Comparison of ENCODE assay signal across 9 cellular contexts in the genomic region with DNA sequence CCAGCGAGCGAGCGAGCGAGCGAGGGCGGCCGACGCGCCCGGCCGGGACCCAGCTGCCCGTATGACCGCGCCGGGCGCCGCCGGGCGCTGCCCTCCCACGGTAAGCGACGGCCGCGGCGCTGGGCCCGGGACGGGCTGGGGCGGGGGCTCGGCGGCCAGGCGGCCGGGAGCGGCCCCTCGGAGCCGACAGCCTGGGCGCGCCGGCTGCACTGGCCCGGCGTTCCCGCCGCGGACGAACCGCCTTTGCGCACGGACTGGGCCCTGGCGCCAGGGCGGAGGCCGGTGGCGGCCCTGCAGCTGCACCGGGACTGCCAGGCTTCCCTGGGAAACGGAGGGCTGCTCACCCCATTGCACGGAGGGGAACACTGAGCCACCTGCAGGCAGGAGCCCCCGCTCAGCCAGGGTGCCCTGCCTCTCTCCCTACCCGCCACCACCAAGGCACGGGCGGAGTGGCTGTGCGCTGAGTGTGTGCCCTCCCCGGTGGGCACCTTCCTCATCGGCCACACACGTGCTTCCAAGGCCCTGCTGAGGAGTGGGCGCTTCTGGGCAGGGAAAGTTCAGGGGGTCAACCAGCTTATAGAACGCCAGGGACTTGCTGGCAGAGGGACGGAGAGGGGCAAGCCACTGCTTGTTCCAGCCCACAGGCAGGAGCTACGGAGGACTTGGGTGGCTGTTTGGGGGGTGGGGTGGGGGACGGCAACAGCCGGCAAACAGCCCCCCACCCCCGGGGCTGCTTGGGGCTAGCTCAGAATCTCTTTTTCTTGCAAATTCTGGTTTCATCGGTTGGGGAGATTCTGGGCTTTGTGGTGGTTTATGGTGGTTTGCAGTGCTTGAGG. TPM values are rescaled to one million over a fixed set of nuclear protein-coding genes. Genes with fewer than 3 reads are reported as not detected.
DNase-seq lines count a peak whose midpoint lies in the region; ATAC-seq, FAIRE-seq and TF ChIP-seq lines count a peak whose summit lies in the region.
"Had no signal": no experiment of that assay in that cellular context is flagged by ENCODE, and none has a peak within 500 bp of the region (broad histone marks: within the 10 kb centered on the region; RNA-seq: fewer than 3 reads in every experiment).

No MANE protein-coding gene starts in this region.

- BruUV-seq in Panc1 (replicated peaks; lab: Mats Ljungman, UMichigan) = no TSS peak

- FAIRE-seq in bronchial epithelial cell (lab: Jason Lieb, UNC) = no peak
- FAIRE-seq: TTC549 had no signal

- POLR2A ChIA-PET in Panc1 (lab: Charles Lee) = interaction anchor here (0.7 to 0.9 kb wide), 2 partner anchors 9 to 20 kb away, joined by 3 read pairs; no protein-coding TSS in a partner anchor

- intact Hi-C loops in Panc1 (cut with micrococcal nuclease; ENCODE audit: unreplicated experiment) = loop anchor here (5.0 kb wide), 2 partner anchors 119 to 134 kb away; no protein-coding TSS in a partner anchor
- intact Hi-C loops in lower lobe of right lung (cut with DNase I) = loop anchor here (10.0 kb wide), 1 partner anchor 64 kb away; no protein-coding TSS in a partner anchor
- intact Hi-C loops in tibial artery (cut with DNase I; ENCODE audit: low total_unique reads) = loop anchor here (10.0 kb wide), 1 partner anchor 116 kb away; no protein-coding TSS in a partner anchor

- peak overlapping the region; percentile 97 for H3K27ac ChIP-seq in Panc1 (ENCODE audit: low read length)
- peak overlapping the region; percentile 76 for H3K27ac ChIP-seq in lower lobe of right lung
- peak overlapping the region; percentile 79 to 83 for H3K27ac ChIP-seq in tibial artery

- ATAC-seq in GM18502 (IDR thresholded peaks at IDR 0.05; ENCODE audit: poor library complexity, unreplicated experiment) (peak; percentile 23), Panc1 (peak; percentile 17; the same call in 1 of the 2 replicates), lower lobe of right lung (peak; percentile 13 to 15)

- H3K27me3 ChIP-seq in Panc1 (ENCODE audit: control insufficient read depth, insufficient read depth, low read length) = no peaks in the 10 kb centered on the region
- peaks cover 2% of the 10 kb centered on the region for H3K27me3 ChIP-seq in bronchial epithelial cell (ENCODE audit: control insufficient read depth, insufficient read depth, low read length)
- no peaks in the 10 kb centered on the region for H3K27me3 ChIP-seq in lower lobe of right lung (ENCODE audit: low read depth)
- no peaks in the 10 kb centered on the region for H3K27me3 ChIP-seq in tibial artery

- in situ Hi-C loops in Panc1 (cut with HindIII; ENCODE audit: low pct_unique_long_range_greater_than_20kb, low sequenced_read_pairs) = no loop called here

- CTCF ChIA-PET in Panc1 (lab: Charles Lee) = no interaction called here

- H3K4me1 ChIP-seq in Panc1 (ENCODE audit: control insufficient read depth, insufficient read depth, low read length) = peaks cover 41% of the 10 kb centered on the region
- H3K4me1 ChIP-seq in lower lobe of right lung = peaks cover 65% of the 10 kb centered on the region
- peaks cover 0 to 49% (median 37%) of the 10 kb centered on the region in 4 donors for H3K4me1 ChIP-seq in tibial artery

- DNase-seq in Panc1 (ENCODE audit: low read depth, low spot score) (no peak), bronchial epithelial cell (ENCODE audit: low read depth) (no peak), lower lobe of right lung (no peak), tibial artery (peak in 1 of 2 donors; percentile 67), hypothalamus (lab: John Stamatoyannopoulos, UW) (no peak), T-helper 9 cell (no peak), NCI-H446 treated with DMSO at 0.1 percent for 48 hours (lab: John Stamatoyannopoulos, UW) (no peak)

- TF ChIP-seq CTCF in Panc1 (IDR thresholded peaks at IDR 0.05) (no peak), bronchial epithelial cell (IDR thresholded peaks at IDR 0.05; ENCODE audit: insufficient read depth, low read length, severe bottlenecking) (no peak), lower lobe of right lung (IDR thresholded peaks at IDR 0.05) (no peak), tibial artery (IDR thresholded peaks at IDR 0.05) (no peak)

- H3K36me3 ChIP-seq in Panc1 (ENCODE audit: control insufficient read depth, insufficient read depth, low read length) = no peaks in the 10 kb centered on the region
- no peaks in the 10 kb centered on the region for H3K36me3 ChIP-seq in bronchial epithelial cell (ENCODE audit: control insufficient read depth, insufficient read depth, low read length)
- peaks cover 20% of the 10 kb centered on the region for H3K36me3 ChIP-seq in lower lobe of right lung
- peaks cover 4 to 10% (median 8%) of the 10 kb centered on the region in 3 donors for H3K36me3 ChIP-seq in tibial artery

- H3K9me3 ChIP-seq in Panc1 (ENCODE audit: control insufficient read depth, insufficient read depth, low read depth, low read length) (no peaks in the 10 kb centered on the region), lower lobe of right lung (no peaks in the 10 kb centered on the region), tibial artery (no peaks in the 10 kb centered on the region)

- peak overlapping the region; percentile 70 to 83 for H3K4me3 ChIP-seq in Panc1 (ENCODE audit: low read depth in 2 of 2, low read length in 2 of 2)
- H3K4me3 ChIP-seq in bronchial epithelial cell (ENCODE audit: low read depth, low read length) = peak overlapping the region; percentile 63
- peak overlapping the region; percentile 71 for H3K4me3 ChIP-seq in lower lobe of right lung
- peak overlapping the region; percentile 72 to 76 for H3K4me3 ChIP-seq in tibial artery

RNA-seq across cellular contexts. Expression of a gene that starts 0.5 kb away (rescaled TPM):
- total RNA-seq in Panc1 (2021; ENCODE audit: unreplicated experiment) = 217 TPM
- 109 TPM for polyA plus RNA-seq in Panc1 (2012; ENCODE audit: insufficient read length)
- total RNA-seq in bronchial epithelial cell = 1.1 and 1.3 TPM in 2 replicates
- 64.3 TPM for total RNA-seq in lower lobe of right lung

Comparison
In these comparisons a context has a peak if more than half of its experiments do, and no peak if none do; other contexts are left out.
1. RNA of a gene that starts 0.5 kb away (total RNA-seq): 217 TPM in Panc1 (single experiment) and 64.3 TPM in lower lobe of right lung (single experiment); 1.1 to 1.3 TPM in bronchial epithelial cell; every median in the first group is over 10 times any median in the second.
2. Peak in every context shown above with its lines, with median percentiles within 50 percentile points of each other: ATAC-seq, H3K27ac ChIP-seq and H3K4me3 ChIP-seq.